Comparison of ENCODE assay signal across 27 cellular contexts in genomic region chr21:29788752-29789151, GRCh38.
"Had no signal": no experiment of that assay in that cellular context is flagged by ENCODE, and none has a peak within 500 bp of the region (broad histone marks: within the 10 kb centered on the region; RNA-seq: fewer than 3 reads in every experiment).

No MANE protein-coding gene starts in this region.

- FAIRE-seq: endometrium, endothelial cell of umbilical vein had no signal

- H3K36me3 ChIP-seq: adrenal gland, ascending aorta, breast epithelium, cardiac muscle cell, colonic mucosa, esophagus squamous epithelium, gastroesophageal sphincter had no signal

- H3K27ac ChIP-seq: adrenal gland, ascending aorta, breast epithelium, cardiac muscle cell, colonic mucosa, epithelial cell of prostate, esophagus squamous epithelium, gastroesophageal sphincter had no signal

- H3K4me3 ChIP-seq: adrenal gland, ascending aorta, breast epithelium, cardiac muscle cell, colonic mucosa, esophagus squamous epithelium, gastroesophageal sphincter had no signal

- DNase-seq: activated B cell treated with CpG ODN at 0.5 μM for 24 hours; activated CD4-positive, alpha-beta T cell treated with anti-CD3 and anti-CD28 coated beads for 48 hours; activated CD4-positive, alpha-beta T cell treated with anti-CD3 and anti-CD28 coated beads, Interleukin-2, amount 50 U/mL, for 1 hour; activated CD4-positive, alpha-beta T cell treated with anti-CD3 and anti-CD28 coated beads, Interleukin-2, amount 50 U/mL, for 48 hours; activated CD8-positive, alpha-beta memory T cell treated with anti-CD3 and anti-CD28 coated beads for 24 hours; activated CD8-positive, alpha-beta T cell treated with anti-CD3 and anti-CD28 coated beads for 36 hours; activated effector memory CD4-positive, alpha-beta T cell treated with anti-CD3 and anti-CD28 coated beads, Interleukin-2, amount 50 U/mL, for 16 hours; activated naive CD4-positive, alpha-beta T cell treated with anti-CD3 and anti-CD28 coated beads for 36 hours; activated naive CD8-positive, alpha-beta T cell treated with anti-CD3 and anti-CD28 coated beads for 36 hours; activated naive CD8-positive, alpha-beta T cell treated with anti-CD3 and anti-CD28 coated beads, Interleukin-2, amount 50 U/mL, for 24 hours; activated T-cell treated with anti-CD3 and anti-CD28 coated beads, Interleukin-2, amount 50 U/mL, for 4 hours; adrenal gland; amygdala; central memory CD4-positive, alpha-beta T cell; cerebellar nuclear complex; colonic mucosa; effector CD8-positive, alpha-beta T cell; esophagus squamous epithelium; foreskin melanocyte; T-helper 2 cell had no signal

- H3K9me3 ChIP-seq: adrenal gland, ascending aorta, breast epithelium, colonic mucosa, esophagus squamous epithelium, gastroesophageal sphincter had no signal

- H3K4me1 ChIP-seq: adrenal gland, ascending aorta, breast epithelium, colonic mucosa, esophagus squamous epithelium, gastroesophageal sphincter had no signal

- H3K27me3 ChIP-seq: adrenal gland, ascending aorta, breast epithelium, cardiac muscle cell, colonic mucosa, esophagus squamous epithelium, gastroesophageal sphincter had no signal
